In the genomic region with DNA sequence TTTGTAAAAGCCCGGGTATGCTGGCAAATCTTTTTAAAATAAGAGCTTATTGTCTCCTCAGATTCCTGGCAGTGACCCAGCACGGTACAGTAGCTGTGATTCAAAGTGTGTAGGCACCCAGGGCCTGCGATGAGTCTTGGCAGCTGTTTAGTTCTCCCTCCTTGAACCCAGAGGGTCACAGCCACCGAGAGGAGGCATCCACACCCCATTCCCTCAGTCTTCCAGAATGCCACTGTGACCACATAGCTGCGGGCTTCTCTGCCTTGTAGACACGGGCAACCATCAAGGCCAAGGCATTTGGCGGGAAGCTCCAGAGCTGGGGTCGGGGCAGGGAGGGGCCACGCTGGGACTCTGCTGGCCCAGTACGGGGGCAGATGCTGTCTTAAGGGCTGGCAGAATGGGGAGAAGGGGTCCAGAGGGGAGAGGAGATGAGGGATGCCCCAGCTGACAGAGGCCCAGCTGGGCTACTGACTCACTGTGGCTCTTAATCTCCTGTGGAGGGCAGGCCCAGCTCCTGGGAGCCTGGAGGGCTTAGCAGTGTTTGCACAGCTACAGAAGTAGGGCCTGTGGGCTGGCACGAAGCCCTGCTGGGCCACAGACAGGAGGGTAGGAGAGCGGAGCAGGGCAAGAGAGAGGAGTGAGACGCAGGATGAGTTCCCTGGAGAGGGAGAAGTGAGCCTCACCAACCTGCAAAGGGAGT, we compare ENCODE assay signal across 11 cellular contexts.
DNase-seq lines count a peak whose midpoint lies in the region; ATAC-seq, FAIRE-seq and TF ChIP-seq lines count a peak whose summit lies in the region.
"Had no signal": no experiment of that assay in that cellular context is flagged by ENCODE, and none has a peak within 500 bp of the region (broad histone marks: within the 10 kb centered on the region; RNA-seq: fewer than 3 reads in every experiment).

No MANE protein-coding gene starts in this region.

- H3K4me3 Mint-ChIP-seq in Calu3 (ENCODE audit: low read depth, unreplicated experiment) (no peak overlapping the region), astrocyte (ENCODE audit: unreplicated experiment) (no peak overlapping the region)
- no peak overlapping the region for H3K4me3 Mint-ChIP-seq in activated CD8-positive, alpha-beta T cell treated with anti-CD3 and anti-CD28 coated beads for 36 hours
- H3K4me3 Mint-ChIP-seq: activated T-helper 17 cell treated with anti-CD3 and anti-CD28 coated beads, Interleukin-2, amount 50 U/mL, for 72 hours had no signal

- CTCF ChIA-PET in Calu3 (lab: Charles Lee) = interaction anchor here (0.9 to 1.4 kb wide), 3 partner anchors 75 to 144 kb away, joined by 3 to 4 read pairs (median 3); no protein-coding TSS in a partner anchor
- CTCF ChIA-PET in activated CD8-positive, alpha-beta T cell treated with anti-CD3 and anti-CD28 coated beads for 36 hours (lab: Charles Lee) = interaction anchor here (1.7 kb wide), 1 partner anchor 110 kb away, joined by 6 read pairs; no protein-coding TSS in a partner anchor

- DNase-seq in Calu3 (peak; percentile 24), NCI-H1694 (lab: John Stamatoyannopoulos, UW) (peak; percentile 40), astrocyte (ENCODE audit: low read depth) (peak; percentile 96), mesenteric fat pad (ENCODE audit: low spot score) (peak; percentile 59), cortex of kidney (lab: John Stamatoyannopoulos, UW) (no peak)
- no peak for DNase-seq in activated CD8-positive, alpha-beta T cell treated with anti-CD3 and anti-CD28 coated beads for 36 hours
- DNase-seq in activated CD8-positive, alpha-beta memory T cell treated with anti-CD3 and anti-CD28 coated beads, Interleukin-2, amount 50 U/mL, for 4 hours = no peak
- DNase-seq: stimulated activated CD4-positive, alpha-beta T cell treated with anti-CD3 and anti-CD28 coated beads, Interleukin-4, amount 100 ng/mL, for 1 hour had no signal

- no peaks in the 10 kb centered on the region for H3K27me3 ChIP-seq in astrocyte (ENCODE audit: insufficient read depth, low read length)

- H3K9me3 Mint-ChIP-seq in Calu3 (ENCODE audit: low read depth, unreplicated experiment) = no peaks in the 10 kb centered on the region
- no peaks in the 10 kb centered on the region for H3K9me3 Mint-ChIP-seq in astrocyte (ENCODE audit: unreplicated experiment)
- H3K9me3 Mint-ChIP-seq in activated CD8-positive, alpha-beta T cell treated with anti-CD3 and anti-CD28 coated beads for 36 hours = no peaks in the 10 kb centered on the region
- H3K9me3 Mint-ChIP-seq: activated T-helper 17 cell treated with anti-CD3 and anti-CD28 coated beads, Interleukin-2, amount 50 U/mL, for 72 hours had no signal

- TF ChIP-seq CTCF in Calu3 (IDR thresholded peaks at IDR 0.05; ENCODE audit: unreplicated experiment) (no peak), astrocyte (IDR thresholded peaks at IDR 0.05; ENCODE audit: insufficient read depth, low read depth, low read length) (no peak)
- no peak for TF ChIP-seq CTCF in activated CD8-positive, alpha-beta T cell treated with anti-CD3 and anti-CD28 coated beads for 36 hours (IDR thresholded peaks at IDR 0.05)

- H3K9me3 ChIP-seq in astrocyte (ENCODE audit: insufficient read depth, low read depth, low read length) = no peaks in the 10 kb centered on the region

- no peak overlapping the region for H3K4me3 ChIP-seq in astrocyte (ENCODE audit: insufficient read depth, low read depth, low read length)

- no peaks in the 10 kb centered on the region for H3K36me3 ChIP-seq in astrocyte (ENCODE audit: insufficient read depth, low read length)

- peaks cover 53% of the 10 kb centered on the region for H3K4me1 ChIP-seq in astrocyte (ENCODE audit: insufficient read depth, low read length)

- POLR2A ChIA-PET in activated CD8-positive, alpha-beta T cell treated with anti-CD3 and anti-CD28 coated beads for 36 hours (lab: Charles Lee) = no interaction called here

- FAIRE-seq in astrocyte (lab: Jason Lieb, UNC) = no peak
- FAIRE-seq: G401.6 had no signal

- peak overlapping the region; percentile 85 for H3K27ac ChIP-seq in astrocyte (ENCODE audit: low read depth, low read length)

- peak overlapping the region; percentile 69 for H3K9ac ChIP-seq in astrocyte (ENCODE audit: low read length)

- BruUV-seq in Calu3 (replicated peaks; lab: Mats Ljungman, UMichigan) = no TSS peak

- H3K4me2 ChIP-seq in astrocyte (ENCODE audit: low read length) = peak overlapping the region; percentile 51

- H3K4me1 Mint-ChIP-seq in Calu3 (ENCODE audit: low read depth, unreplicated experiment) (peaks cover 33% of the 10 kb centered on the region), astrocyte (ENCODE audit: low read depth, unreplicated experiment) (peaks cover 57% of the 10 kb centered on the region)
- H3K4me1 Mint-ChIP-seq in activated CD8-positive, alpha-beta T cell treated with anti-CD3 and anti-CD28 coated beads for 36 hours (ENCODE audit: low read depth) = no peaks in the 10 kb centered on the region
- H3K4me1 Mint-ChIP-seq: activated T-helper 17 cell treated with anti-CD3 and anti-CD28 coated beads, Interleukin-2, amount 50 U/mL, for 72 hours had no signal

- peaks cover 4% of the 10 kb centered on the region for H3K36me3 Mint-ChIP-seq in Calu3 (ENCODE audit: insufficient read depth, unreplicated experiment)
- H3K36me3 Mint-ChIP-seq in astrocyte (ENCODE audit: low read depth, unreplicated experiment) = no peaks in the 10 kb centered on the region
- H3K36me3 Mint-ChIP-seq in activated CD8-positive, alpha-beta T cell treated with anti-CD3 and anti-CD28 coated beads for 36 hours (ENCODE audit: low read depth) = no peaks in the 10 kb centered on the region

- H4K20me1 ChIP-seq in astrocyte (ENCODE audit: insufficient read depth, low read length) = no peaks in the 10 kb centered on the region

- H3K27me3 Mint-ChIP-seq in Calu3 (ENCODE audit: unreplicated experiment) (no peaks in the 10 kb centered on the region), astrocyte (ENCODE audit: low read depth, unreplicated experiment) (no peaks in the 10 kb centered on the region)
- H3K27me3 Mint-ChIP-seq in activated CD8-positive, alpha-beta T cell treated with anti-CD3 and anti-CD28 coated beads for 36 hours = peaks cover 1% of the 10 kb centered on the region

- H2AFZ ChIP-seq in astrocyte (ENCODE audit: low read depth, low read length) = no peak overlapping the region

- ATAC-seq in activated CD8-positive, alpha-beta T cell treated with anti-CD3 and anti-CD28 coated beads for 36 hours = no peak
- no peak for ATAC-seq in HG03045 (IDR thresholded peaks at IDR 0.05; ENCODE audit: unreplicated experiment)
- ATAC-seq: activated T-helper 17 cell treated with anti-CD3 and anti-CD28 coated beads, Interleukin-2, amount 50 U/mL, for 72 hours had no signal

- H3K27ac Mint-ChIP-seq in Calu3 (ENCODE audit: unreplicated experiment) (no peak overlapping the region), astrocyte (ENCODE audit: unreplicated experiment) (peak overlapping the region; percentile 70)
- H3K27ac Mint-ChIP-seq in activated CD8-positive, alpha-beta T cell treated with anti-CD3 and anti-CD28 coated beads for 36 hours = no peak overlapping the region
- H3K27ac Mint-ChIP-seq: activated T-helper 17 cell treated with anti-CD3 and anti-CD28 coated beads, Interleukin-2, amount 50 U/mL, for 72 hours had no signal

- intact Hi-C loops in Calu3 (cut with micrococcal nuclease; ENCODE audit: unreplicated experiment) = no loop called here
- intact Hi-C loops in activated CD8-positive, alpha-beta T cell treated with anti-CD3 and anti-CD28 coated beads for 36 hours (cut with micrococcal nuclease) = no loop called here

- H3K79me2 ChIP-seq in astrocyte (ENCODE audit: insufficient read depth, low read length) = no peaks in the 10 kb centered on the region

Comparison
In these comparisons a context has a peak if more than half of its experiments do, and no peak if none do; other contexts are left out.
1. DNase-seq: peak in Calu3 (single experiment), NCI-H1694 (single experiment), astrocyte (single experiment) and mesenteric fat pad (single experiment); none in activated CD8-positive, alpha-beta T cell treated with anti-CD3 and anti-CD28 coated beads for 36 hours (single experiment), cortex of kidney (single experiment) and activated CD8-positive, alpha-beta memory T cell treated with anti-CD3 and anti-CD28 coated beads, Interleukin-2, amount 50 U/mL, for 4 hours (single experiment).